ENCODE assay signal across 13 cellular contexts in the genomic region with DNA sequence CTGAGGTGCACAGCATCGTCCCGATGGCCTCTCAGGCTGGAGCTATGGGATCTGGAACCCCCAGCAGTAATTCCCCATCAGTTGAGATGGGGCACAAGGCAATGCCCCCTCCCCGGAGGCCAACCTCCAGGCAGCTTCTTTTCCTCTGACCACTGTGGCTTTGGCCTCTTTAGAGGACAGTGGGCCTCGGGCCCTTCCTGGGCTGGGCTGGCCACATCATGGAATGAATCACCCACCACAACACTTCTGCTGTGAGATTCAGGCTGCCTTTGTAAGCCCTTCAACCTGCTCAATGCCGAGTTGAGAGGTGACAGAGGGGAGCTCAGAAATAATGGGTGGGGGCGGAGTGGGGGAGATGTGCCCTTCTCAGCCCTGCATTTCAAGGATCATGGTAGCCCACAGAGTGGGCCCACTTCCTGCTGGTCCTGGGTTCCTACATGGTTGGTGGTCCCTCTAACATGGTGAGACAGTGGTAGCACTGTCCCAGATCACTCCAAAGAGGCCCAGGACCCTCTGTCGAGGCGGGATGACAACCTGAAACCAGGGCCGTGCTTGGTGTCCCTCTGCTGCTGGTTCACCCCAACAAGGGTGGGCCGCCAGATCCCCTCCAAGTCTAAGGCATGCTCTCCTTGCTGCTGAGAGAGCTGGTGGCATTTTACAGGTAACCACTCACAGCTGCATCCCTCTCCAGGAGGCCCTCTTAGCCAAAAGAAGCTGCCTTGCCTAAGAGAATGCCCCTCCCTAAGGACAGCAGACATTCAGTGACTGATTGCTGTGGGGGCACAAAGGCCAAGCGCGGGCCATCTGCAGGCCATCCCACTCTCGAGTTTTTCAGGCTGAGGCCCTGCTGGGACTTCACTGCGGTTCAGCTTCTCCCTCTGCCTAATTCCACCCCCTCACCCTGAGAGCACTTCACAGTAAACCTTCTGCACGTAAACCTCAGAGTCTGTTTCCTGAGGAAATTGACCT. TPM values are rescaled to one million over a fixed set of nuclear protein-coding genes. Genes with fewer than 3 reads are reported as not detected.
A peak's percentile ranks its signal among the peaks of the same experiment; 100 is the strongest.
DNase-seq lines count a peak whose midpoint lies in the region; ATAC-seq and TF ChIP-seq lines count a peak whose summit lies in the region.
"Had no signal": no experiment of that assay in that cellular context is flagged by ENCODE, and none has a peak within 500 bp of the region (broad histone marks: within the 10 kb centered on the region; RNA-seq: fewer than 3 reads in every experiment).

No MANE protein-coding gene starts in this region.

- H3K27me3 ChIP-seq in neuronal stem cell (ENCODE audit: control insufficient read depth in 3 of 3, insufficient read depth in 3 of 3, low read depth in 1 of 3, low read length in 3 of 3) (no peaks in the 10 kb centered on the region), testis (no peaks in the 10 kb centered on the region), uterus (no peaks in the 10 kb centered on the region)

- peaks cover 0 to 1% of the 10 kb centered on the region in 2 donors for H3K9me3 ChIP-seq in neuronal stem cell (replicated peaks in 1 of 2; ENCODE audit: control insufficient read depth in 2 of 2, insufficient read depth in 1 of 2, low read depth in 1 of 2, low read length in 2 of 2)
- H3K9me3 ChIP-seq in testis, result no peaks in the 10 kb centered on the region
- no peaks in the 10 kb centered on the region for H3K9me3 ChIP-seq in uterus
- H3K9me3 ChIP-seq: left ventricle myocardium inferior had no signal

- H4K91ac ChIP-seq in neuronal stem cell (ENCODE audit: low read depth, low read length, poor library complexity), result peak overlapping the region; percentile 35

- no peak for TF ChIP-seq POLR2A in testis (IDR thresholded peaks at IDR 0.05)
- TF ChIP-seq POLR2A in uterus (IDR thresholded peaks at IDR 0.05), result no peak

- peak overlapping the region; percentile 9 for H3K18ac ChIP-seq in neuronal stem cell (ENCODE audit: low read length)

- WGBS in neuronal stem cell (ENCODE audit: extremely low coverage in 2 of 2, insufficient read length in 2 of 2, insufficient replicate concordance in 1 of 2), 2 donors, result no CpG with 5 or more reads among the region's 15 CpGs
- 81% methylated on average over 12 to 15 of the region's 15 CpGs for WGBS in testis, 2 donors

- H3K4me3 ChIP-seq in neuronal stem cell (ENCODE audit: low read length in 2 of 2) (no peak overlapping the region), testis (no peak overlapping the region), uterus (no peak overlapping the region)
- H3K4me3 ChIP-seq: left ventricle myocardium inferior had no signal

- H3K14ac ChIP-seq in neuronal stem cell (ENCODE audit: low read length), result no peak overlapping the region

- intact Hi-C loops in testis (cut with DNase I; ENCODE audit: low total_unique reads), result no loop called here
- intact Hi-C loops in uterus (cut with DNase I; ENCODE audit: low total_unique reads), result no loop called here

- peak overlapping the region; percentile 36 for H2AK5ac ChIP-seq in neuronal stem cell (ENCODE audit: low read depth, low read length)

- H3K4me2 ChIP-seq in neuronal stem cell (ENCODE audit: insufficient read depth, low read length, poor library complexity, severe bottlenecking), result no peak overlapping the region
- H3K4me2 ChIP-seq: KMS-11 had no signal

- peak overlapping the region; percentile 33 for H2BK5ac ChIP-seq in neuronal stem cell (ENCODE audit: low read length)

- H4K8ac ChIP-seq in neuronal stem cell (ENCODE audit: low read depth, low read length), result no peak overlapping the region

- H3K27ac ChIP-seq in neuronal stem cell (replicated peaks; ENCODE audit: low read length) (no peak overlapping the region), testis (no peak overlapping the region), uterus (no peak overlapping the region)
- H3K27ac ChIP-seq: KMS-11, left ventricle myocardium inferior had no signal

- H2BK15ac ChIP-seq in neuronal stem cell (ENCODE audit: low read length), result peak overlapping the region; percentile 75

- no peak overlapping the region for H2AFZ ChIP-seq in neuronal stem cell (ENCODE audit: low read length)

- H2BK12ac ChIP-seq in neuronal stem cell (ENCODE audit: low read length), result no peak overlapping the region

- ATAC-seq in GM19035 (IDR thresholded peaks at IDR 0.05; ENCODE audit: unreplicated experiment), result no peak
- ATAC-seq in GM19328 (IDR thresholded peaks at IDR 0.05; ENCODE audit: unreplicated experiment), result no peak
- ATAC-seq: activated CD8-positive, alpha-beta T cell treated with anti-CD3 and anti-CD28 coated beads for 36 hours; right cardiac atrium had no signal

- peaks cover 3% of the 10 kb centered on the region for H3K79me1 ChIP-seq in neuronal stem cell (ENCODE audit: low read depth, low read length)

- peak overlapping the region; percentile 13 for H3K23ac ChIP-seq in neuronal stem cell (ENCODE audit: low read depth, low read length, poor library complexity)

- no peak overlapping the region for H3K4ac ChIP-seq in neuronal stem cell (ENCODE audit: low read length)

- peak; percentile 81 for DNase-seq in Daoy (ENCODE audit: low read depth)
- DNase-seq in NCI-H226, result peak; percentile 63
- DNase-seq in dermis blood vessel endothelial cell, result peak; percentile 52
- DNase-seq in neuronal stem cell (ENCODE audit: low spot score), result no peak
- DNase-seq in testis, result no peak
- DNase-seq in uterus, result no peak
- DNase-seq: activated CD8-positive, alpha-beta T cell treated with anti-CD3 and anti-CD28 coated beads for 36 hours; DMS 273 treated with DMSO at 0.1 percent for 48 hours; left ventricle myocardium inferior had no signal

- TF ChIP-seq CTCF in testis (IDR thresholded peaks at IDR 0.05) (no peak), uterus (IDR thresholded peaks at IDR 0.05) (no peak)

- H3K36me3 ChIP-seq in neuronal stem cell (replicated peaks in 1 of 2; ENCODE audit: control insufficient read depth in 2 of 2, insufficient read depth in 2 of 2, low read length in 2 of 2) (peaks cover 34 to 75% of the 10 kb centered on the region in 2 donors), testis (ENCODE audit: low read depth, missing control alignments) (no peaks in the 10 kb centered on the region), uterus (no peaks in the 10 kb centered on the region)

- no peak overlapping the region for H3K9ac ChIP-seq in neuronal stem cell (ENCODE audit: low read depth, low read length, poor library complexity)
- H3K9ac ChIP-seq: KMS-11 had no signal

- no peak overlapping the region for H2BK120ac ChIP-seq in neuronal stem cell (ENCODE audit: low read depth, low read length)

- H3K4me1 ChIP-seq in neuronal stem cell (ENCODE audit: control insufficient read depth in 2 of 2, insufficient read depth in 1 of 2, low read depth in 1 of 2, low read length in 2 of 2), result peaks cover 26 to 29% of the 10 kb centered on the region in 2 donors
- H3K4me1 ChIP-seq in testis, result peaks cover 17% of the 10 kb centered on the region
- no peaks in the 10 kb centered on the region for H3K4me1 ChIP-seq in uterus

RNA-seq across cellular contexts. Expression of a gene that starts 29.7 kb away (rescaled TPM):
- total RNA-seq in Daoy (2014; rRNA removed; shearing (Covaris generic)), result 28.1 and 44.1 TPM in 2 replicates
- total RNA-seq in dermis blood vessel endothelial cell (105 and 192 TPM in 2 replicates), testis (10 to 100 TPM in 1 of 2 donors, 1 to 10 TPM in 1; 9.1 to 19.4 TPM), uterus (100 to 1,000 TPM in 1 of 4 donors, 10 to 100 TPM in 3; 20.9 to 122 (median 62.4) TPM)
- polyA plus RNA-seq in neuronal stem cell (2013, experiment 1 of 2), result 26.4 TPM
- 25.2 TPM for polyA plus RNA-seq in neuronal stem cell (2013, experiment 2 of 2)
- 9.6 TPM for polyA plus RNA-seq in testis (ENCODE audit: insufficient read depth, low read depth, low replicate concordance)

RNA-seq across cellular contexts. Expression of a gene that starts 32.5 kb away (rescaled TPM):
- 18.2 and 31.1 TPM in 2 replicates for total RNA-seq in Daoy (2014; rRNA removed; shearing (Covaris generic))
- 20.4 and 57.0 TPM in 2 replicates for total RNA-seq in dermis blood vessel endothelial cell
- 49.4 TPM for polyA plus RNA-seq in neuronal stem cell (2013, experiment 1 of 2)
- polyA plus RNA-seq in neuronal stem cell (2013, experiment 2 of 2), result 50.2 TPM
- total RNA-seq in testis, result 100 to 1,000 TPM; 140 to 159 TPM
- polyA plus RNA-seq in testis (ENCODE audit: insufficient read depth, low read depth, low replicate concordance), result 126 TPM
- total RNA-seq in uterus, result 10 to 100 TPM; 19.1 to 84.5 (median 44.0) TPM

RNA-seq across cellular contexts. Expression of a gene that starts 44.5 kb away (rescaled TPM):
- 5.1 and 10.3 TPM in 2 replicates for total RNA-seq in Daoy (2014; rRNA removed; shearing (Covaris generic))
- total RNA-seq in dermis blood vessel endothelial cell, result 9.9 and 13.0 TPM in 2 replicates
- polyA plus RNA-seq in neuronal stem cell (2013, experiment 1 of 2), result 46.9 TPM
- 46.5 TPM for polyA plus RNA-seq in neuronal stem cell (2013, experiment 2 of 2)
- total RNA-seq in testis, result 100 to 1,000 TPM in 1 of 2 donors, 10 to 100 TPM in 1; 73.6 to 106 TPM
- 69.1 TPM for polyA plus RNA-seq in testis (ENCODE audit: insufficient read depth, low read depth, low replicate concordance)
- total RNA-seq in uterus, result 10 to 100 TPM in 2 of 4 donors, 1 to 10 TPM in 2; 3.7 to 48.1 (median 15.1) TPM

RNA-seq across cellular contexts. Expression of a gene that starts 47.0 kb away (rescaled TPM):
- 0.89 and 1.1 TPM in 2 replicates for total RNA-seq in Daoy (2014; rRNA removed; shearing (Covaris generic))
- total RNA-seq in dermis blood vessel endothelial cell, result 0.74 and 1.5 TPM in 2 replicates
- 3.3 TPM for polyA plus RNA-seq in neuronal stem cell (2013, experiment 1 of 2)
- polyA plus RNA-seq in neuronal stem cell (2013, experiment 2 of 2), result 3.3 TPM
- 10 to 100 TPM in 1 of 2 donors, 1 to 10 TPM in 1; 6.8 to 12.8 TPM for total RNA-seq in testis
- polyA plus RNA-seq in testis (ENCODE audit: insufficient read depth, low read depth, low replicate concordance), result 14.9 TPM
- 10 to 100 TPM in 2 of 4 donors, not detected in 2; 11.3 to 11.8 TPM for total RNA-seq in uterus

Comparison
In these comparisons a context has a peak if more than half of its experiments do, and no peak if none do; other contexts are left out.
1. DNase-seq: peak in Daoy (single experiment), NCI-H226 (single experiment) and dermis blood vessel endothelial cell (single experiment); none in neuronal stem cell (single experiment), testis (single experiment) and uterus (0 of 2).